1 cellular context compared by ENCODE assay signal in the genomic region with DNA sequence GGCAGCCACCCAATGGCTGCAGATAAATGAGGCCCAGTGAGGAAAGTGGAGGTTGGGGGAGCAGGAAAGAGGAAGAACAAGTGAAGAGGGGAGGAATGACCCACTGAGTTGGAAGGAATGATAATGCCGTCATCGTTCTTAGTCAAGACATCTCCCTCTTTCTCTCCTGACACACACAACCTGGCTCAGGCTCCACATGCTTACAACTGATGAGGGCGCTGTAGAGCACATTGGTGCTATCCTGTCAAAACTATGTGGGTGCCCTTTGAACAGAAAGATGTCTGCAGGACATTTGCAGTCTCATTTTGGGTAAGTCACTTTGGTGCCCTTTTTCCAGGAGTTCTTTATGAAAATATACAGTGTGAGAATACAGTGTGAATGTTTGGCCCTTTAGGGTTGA.
TF ChIP-seq lines count a peak whose summit lies in the region.

No MANE protein-coding gene starts in this region.

TF ChIP-seq in GM23338, 12 proteins besides CTCF, POLR2A, EP300 and RAD21:
- TF ChIP-seq, protein P1, sequence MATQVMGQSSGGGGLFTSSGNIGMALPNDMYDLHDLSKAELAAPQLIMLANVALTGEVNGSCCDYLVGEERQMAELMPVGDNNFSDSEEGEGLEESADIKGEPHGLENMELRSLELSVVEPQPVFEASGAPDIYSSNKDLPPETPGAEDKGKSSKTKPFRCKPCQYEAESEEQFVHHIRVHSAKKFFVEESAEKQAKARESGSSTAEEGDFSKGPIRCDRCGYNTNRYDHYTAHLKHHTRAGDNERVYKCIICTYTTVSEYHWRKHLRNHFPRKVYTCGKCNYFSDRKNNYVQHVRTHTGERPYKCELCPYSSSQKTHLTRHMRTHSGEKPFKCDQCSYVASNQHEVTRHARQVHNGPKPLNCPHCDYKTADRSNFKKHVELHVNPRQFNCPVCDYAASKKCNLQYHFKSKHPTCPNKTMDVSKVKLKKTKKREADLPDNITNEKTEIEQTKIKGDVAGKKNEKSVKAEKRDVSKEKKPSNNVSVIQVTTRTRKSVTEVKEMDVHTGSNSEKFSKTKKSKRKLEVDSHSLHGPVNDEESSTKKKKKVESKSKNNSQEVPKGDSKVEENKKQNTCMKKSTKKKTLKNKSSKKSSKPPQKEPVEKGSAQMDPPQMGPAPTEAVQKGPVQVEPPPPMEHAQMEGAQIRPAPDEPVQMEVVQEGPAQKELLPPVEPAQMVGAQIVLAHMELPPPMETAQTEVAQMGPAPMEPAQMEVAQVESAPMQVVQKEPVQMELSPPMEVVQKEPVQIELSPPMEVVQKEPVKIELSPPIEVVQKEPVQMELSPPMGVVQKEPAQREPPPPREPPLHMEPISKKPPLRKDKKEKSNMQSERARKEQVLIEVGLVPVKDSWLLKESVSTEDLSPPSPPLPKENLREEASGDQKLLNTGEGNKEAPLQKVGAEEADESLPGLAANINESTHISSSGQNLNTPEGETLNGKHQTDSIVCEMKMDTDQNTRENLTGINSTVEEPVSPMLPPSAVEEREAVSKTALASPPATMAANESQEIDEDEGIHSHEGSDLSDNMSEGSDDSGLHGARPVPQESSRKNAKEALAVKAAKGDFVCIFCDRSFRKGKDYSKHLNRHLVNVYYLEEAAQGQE (IDR thresholded peaks at IDR 0.05; ENCODE audit: unreplicated experiment): no peak
- TF ChIP-seq ZNF331 (CRISPR knock-in tag; IDR thresholded peaks at IDR 0.05; ENCODE audit: low read depth): no peak
- no peak for TF ChIP-seq NANOG (IDR thresholded peaks at IDR 0.05; ENCODE audit: borderline replicate concordance)
- TF ChIP-seq EZH2phosphoT487 (IDR thresholded peaks at IDR 0.05; ENCODE audit: unreplicated experiment): no peak
- TF ChIP-seq POLR2AphosphoS5 (IDR thresholded peaks at IDR 0.05; ENCODE audit: low read depth): no peak
- TF ChIP-seq, protein P2, sequence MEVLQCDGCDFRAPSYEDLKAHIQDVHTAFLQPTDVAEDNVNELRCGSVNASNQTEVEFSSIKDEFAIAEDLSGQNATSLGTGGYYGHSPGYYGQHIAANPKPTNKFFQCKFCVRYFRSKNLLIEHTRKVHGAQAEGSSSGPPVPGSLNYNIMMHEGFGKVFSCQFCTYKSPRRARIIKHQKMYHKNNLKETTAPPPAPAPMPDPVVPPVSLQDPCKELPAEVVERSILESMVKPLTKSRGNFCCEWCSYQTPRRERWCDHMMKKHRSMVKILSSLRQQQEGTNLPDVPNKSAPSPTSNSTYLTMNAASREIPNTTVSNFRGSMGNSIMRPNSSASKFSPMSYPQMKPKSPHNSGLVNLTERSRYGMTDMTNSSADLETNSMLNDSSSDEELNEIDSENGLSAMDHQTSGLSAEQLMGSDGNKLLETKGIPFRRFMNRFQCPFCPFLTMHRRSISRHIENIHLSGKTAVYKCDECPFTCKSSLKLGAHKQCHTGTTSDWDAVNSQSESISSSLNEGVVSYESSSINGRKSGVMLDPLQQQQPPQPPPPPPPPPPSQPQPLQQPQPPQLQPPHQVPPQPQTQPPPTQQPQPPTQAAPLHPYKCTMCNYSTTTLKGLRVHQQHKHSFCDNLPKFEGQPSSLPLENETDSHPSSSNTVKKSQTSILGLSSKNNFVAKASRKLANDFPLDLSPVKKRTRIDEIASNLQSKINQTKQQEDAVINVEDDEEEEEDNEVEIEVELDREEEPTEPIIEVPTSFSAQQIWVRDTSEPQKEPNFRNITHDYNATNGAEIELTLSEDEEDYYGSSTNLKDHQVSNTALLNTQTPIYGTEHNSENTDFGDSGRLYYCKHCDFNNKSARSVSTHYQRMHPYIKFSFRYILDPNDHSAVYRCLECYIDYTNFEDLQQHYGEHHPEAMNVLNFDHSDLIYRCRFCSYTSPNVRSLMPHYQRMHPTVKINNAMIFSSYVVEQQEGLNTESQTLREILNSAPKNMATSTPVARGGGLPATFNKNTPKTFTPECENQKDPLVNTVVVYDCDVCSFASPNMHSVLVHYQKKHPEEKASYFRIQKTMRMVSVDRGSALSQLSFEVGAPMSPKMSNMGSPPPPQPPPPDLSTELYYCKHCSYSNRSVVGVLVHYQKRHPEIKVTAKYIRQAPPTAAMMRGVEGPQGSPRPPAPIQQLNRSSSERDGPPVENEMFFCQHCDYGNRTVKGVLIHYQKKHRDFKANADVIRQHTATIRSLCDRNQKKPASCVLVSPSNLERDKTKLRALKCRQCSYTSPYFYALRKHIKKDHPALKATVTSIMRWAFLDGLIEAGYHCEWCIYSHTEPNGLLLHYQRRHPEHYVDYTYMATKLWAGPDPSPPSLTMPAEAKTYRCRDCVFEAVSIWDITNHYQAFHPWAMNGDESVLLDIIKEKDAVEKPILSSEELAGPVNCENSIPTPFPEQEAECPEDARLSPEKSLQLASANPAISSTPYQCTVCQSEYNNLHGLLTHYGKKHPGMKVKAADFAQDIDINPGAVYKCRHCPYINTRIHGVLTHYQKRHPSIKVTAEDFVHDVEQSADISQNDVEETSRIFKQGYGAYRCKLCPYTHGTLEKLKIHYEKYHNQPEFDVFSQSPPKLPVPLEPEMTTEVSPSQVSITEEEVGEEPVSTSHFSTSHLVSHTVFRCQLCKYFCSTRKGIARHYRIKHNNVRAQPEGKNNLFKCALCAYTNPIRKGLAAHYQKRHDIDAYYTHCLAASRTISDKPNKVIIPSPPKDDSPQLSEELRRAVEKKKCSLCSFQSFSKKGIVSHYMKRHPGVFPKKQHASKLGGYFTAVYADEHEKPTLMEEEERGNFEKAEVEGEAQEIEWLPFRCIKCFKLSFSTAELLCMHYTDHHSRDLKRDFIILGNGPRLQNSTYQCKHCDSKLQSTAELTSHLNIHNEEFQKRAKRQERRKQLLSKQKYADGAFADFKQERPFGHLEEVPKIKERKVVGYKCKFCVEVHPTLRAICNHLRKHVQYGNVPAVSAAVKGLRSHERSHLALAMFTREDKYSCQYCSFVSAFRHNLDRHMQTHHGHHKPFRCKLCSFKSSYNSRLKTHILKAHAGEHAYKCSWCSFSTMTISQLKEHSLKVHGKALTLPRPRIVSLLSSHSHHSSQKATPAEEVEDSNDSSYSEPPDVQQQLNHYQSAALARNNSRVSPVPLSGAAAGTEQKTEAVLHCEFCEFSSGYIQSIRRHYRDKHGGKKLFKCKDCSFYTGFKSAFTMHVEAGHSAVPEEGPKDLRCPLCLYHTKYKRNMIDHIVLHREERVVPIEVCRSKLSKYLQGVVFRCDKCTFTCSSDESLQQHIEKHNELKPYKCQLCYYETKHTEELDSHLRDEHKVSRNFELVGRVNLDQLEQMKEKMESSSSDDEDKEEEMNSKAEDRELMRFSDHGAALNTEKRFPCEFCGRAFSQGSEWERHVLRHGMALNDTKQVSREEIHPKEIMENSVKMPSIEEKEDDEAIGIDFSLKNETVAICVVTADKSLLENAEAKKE (CRISPR knock-in tag; IDR thresholded peaks at IDR 0.05): no peak
- no peak for TF ChIP-seq ZNF114 (CRISPR knock-in tag; IDR thresholded peaks at IDR 0.05)
- TF ChIP-seq STAT1 (IDR thresholded peaks at IDR 0.05; ENCODE audit: unreplicated experiment): no peak
- TF ChIP-seq EZH2 (IDR thresholded peaks at IDR 0.05; ENCODE audit: low read depth, unreplicated experiment): no peak
- TF ChIP-seq, protein P3, sequence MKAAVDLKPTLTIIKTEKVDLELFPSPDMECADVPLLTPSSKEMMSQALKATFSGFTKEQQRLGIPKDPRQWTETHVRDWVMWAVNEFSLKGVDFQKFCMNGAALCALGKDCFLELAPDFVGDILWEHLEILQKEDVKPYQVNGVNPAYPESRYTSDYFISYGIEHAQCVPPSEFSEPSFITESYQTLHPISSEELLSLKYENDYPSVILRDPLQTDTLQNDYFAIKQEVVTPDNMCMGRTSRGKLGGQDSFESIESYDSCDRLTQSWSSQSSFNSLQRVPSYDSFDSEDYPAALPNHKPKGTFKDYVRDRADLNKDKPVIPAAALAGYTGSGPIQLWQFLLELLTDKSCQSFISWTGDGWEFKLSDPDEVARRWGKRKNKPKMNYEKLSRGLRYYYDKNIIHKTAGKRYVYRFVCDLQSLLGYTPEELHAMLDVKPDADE (IDR thresholded peaks at IDR 0.05): no peak
